In genomic region chr19:39405261-39405912, GRCh38 we compare ENCODE assay signal across 10 cellular contexts. TPM values are rescaled to one million over a fixed set of nuclear protein-coding genes. Genes with fewer than 3 reads are reported as not detected.
DNase-seq lines count a peak whose midpoint lies in the region; ATAC-seq and TF ChIP-seq lines count a peak whose summit lies in the region.
"Had no signal": no experiment of that assay in that cellular context is flagged by ENCODE, and none has a peak within 500 bp of the region (broad histone marks: within the 10 kb centered on the region; RNA-seq: fewer than 3 reads in every experiment).

No MANE protein-coding gene starts in this region.

- H3K4me1 Mint-ChIP-seq in naive B cell, result peaks cover 50 to 81% (median 58%) of the 10 kb centered on the region in 3 donors

- CTCF ChIA-PET in HCT116 (lab: Charles Lee), result no interaction called here

- peak overlapping the region; percentile 92 for H3K4me2 ChIP-seq in HCT116 (ENCODE audit: low read length)

- no peaks in the 10 kb centered on the region for H3K9me3 ChIP-seq in HCT116 (ENCODE audit: control insufficient read depth in 1 of 2, insufficient read depth in 1 of 2, low read depth in 1 of 2, low read length in 2 of 2)
- H3K9me3 ChIP-seq in ascending aorta, result no peaks in the 10 kb centered on the region

- RAD21 ChIA-PET in HCT116 (lab: Charles Lee; ENCODE audit: low non-redundant PET in 1 of 2, low total read pairs in 2 of 2, uncharacterized antibody in 2 of 2, unreplicated experiment in 2 of 2), result no interaction called here

- peaks cover 2 to 12% of the 10 kb centered on the region in 2 experiments; a peak in 1 of 4 replicates for H3K36me3 ChIP-seq in HCT116 (ENCODE audit: control insufficient read depth in 1 of 2, insufficient read depth in 2 of 2, low read length in 2 of 2)
- peaks cover 18 to 28% of the 10 kb centered on the region in 2 donors for H3K36me3 ChIP-seq in ascending aorta

- peak overlapping the region; percentile 98 to 100 (median 100) for H3K27ac Mint-ChIP-seq in naive B cell

- H3K27ac ChIP-seq in 22Rv1 (peak overlapping the region; percentile 98), HCT116 (ENCODE audit: low read depth, low read length) (peak overlapping the region; percentile 99), ascending aorta (peak overlapping the region; percentile 100)

- H3K9ac ChIP-seq in HCT116 (ENCODE audit: low read length), result peak overlapping the region; percentile 97

- H3K4me3 ChIP-seq in HCT116 (replicated peaks in 1 of 2; ENCODE audit: low read depth in 1 of 2, low read length in 2 of 2), result no peak overlapping the region; a peak in 1 of 4 replicates
- peak overlapping the region; percentile 97 to 98 for H3K4me3 ChIP-seq in ascending aorta

- no peaks in the 10 kb centered on the region for H3K27me3 ChIP-seq in HCT116 (ENCODE audit: insufficient read depth, low read length)
- H3K27me3 ChIP-seq in ascending aorta, result no peaks in the 10 kb centered on the region

- peak overlapping the region; percentile 83 to 98 (median 97) for H3K4me3 Mint-ChIP-seq in naive B cell

- ATAC-seq in HCT116 (no peak), naive B cell (ENCODE audit: low read depth in 2 of 2) (no peak), GM18520 (IDR thresholded peaks at IDR 0.05; ENCODE audit: unreplicated experiment) (no peak), GM21423 (IDR thresholded peaks at IDR 0.05; ENCODE audit: unreplicated experiment) (no peak), HG03095 (IDR thresholded peaks at IDR 0.05; ENCODE audit: unreplicated experiment) (no peak)

- peaks cover 5% of the 10 kb centered on the region; the same call in 1 of the 2 replicates for H4K20me1 ChIP-seq in HCT116 (ENCODE audit: insufficient read depth)

- BruUV-seq in HCT116 (replicated peaks; lab: Mats Ljungman, UMichigan), result no TSS peak

- DNase-seq in HCT116 (ENCODE audit: low read depth, low spot score) (no peak), ascending aorta (ENCODE audit: low spot score in 2 of 2) (no peak), naive B cell (no peak), DMS79 treated with DMSO at 0.1 percent for 48 hours (lab: John Stamatoyannopoulos, UW) (no peak)
- DNase-seq: NCI-H226; stimulated activated CD8-positive, alpha-beta memory T cell treated with anti-CD3 and anti-CD28 coated beads, Interleukin-4, amount 100 ng/mL, for 48 hours had no signal

- H3K79me2 ChIP-seq in HCT116 (ENCODE audit: insufficient read depth, low read length), result peaks cover 38% of the 10 kb centered on the region

- H3K4me1 ChIP-seq in HCT116 (ENCODE audit: control insufficient read depth in 1 of 2, insufficient read depth in 2 of 2, low read length in 2 of 2) (peaks cover 51 to 88% of the 10 kb centered on the region in 2 experiments), ascending aorta (peaks cover 8 to 23% of the 10 kb centered on the region in 2 donors)

- H3K27me3 Mint-ChIP-seq in naive B cell, result no peaks in the 10 kb centered on the region

- H3K9me3 Mint-ChIP-seq in naive B cell, result peaks cover 0 to 2% (median 0%) of the 10 kb centered on the region in 7 donors

- H3K9me2 ChIP-seq in HCT116 (ENCODE audit: insufficient read depth), result no peaks in the 10 kb centered on the region

- TF ChIP-seq CTCF in 22Rv1 (IDR thresholded peaks at IDR 0.05) (no peak), HCT116 (IDR thresholded peaks at IDR 0.05 in 2 of 3, conservative IDR thresholded peaks at IDR 0.05 in 1 of 3; ENCODE audit: borderline replicate concordance in 1 of 3, insufficient read depth in 1 of 3, low read depth in 2 of 3, low read length in 2 of 3) (no peak), ascending aorta (IDR thresholded peaks at IDR 0.05) (no peak)

- peaks cover 13 to 18% of the 10 kb centered on the region in 2 donors for H3K36me3 Mint-ChIP-seq in naive B cell

- intact Hi-C loops in HCT116 (cut with micrococcal nuclease), result no loop called here
- intact Hi-C loops in ascending aorta (cut with DNase I), result loop anchor here (10.0 kb wide), 2 partner anchors 751 to 1309 kb away; partner anchors contain the start of genes COQ8B and ITPKC

- no peak for TF ChIP-seq POLR2A in HCT116 (IDR thresholded peaks at IDR 0.05; ENCODE audit: borderline replicate concordance, extremely low read depth, insufficient read depth, insufficient read length)

- POLR2A ChIA-PET in HCT116 (lab: Charles Lee), result interaction anchor here (0.6 to 2.0 kb wide), 3 partner anchors 23 to 273 kb away, joined by 3 to 19 read pairs (median 3); partner anchors contain the start of gene RPS16

- no peak overlapping the region for H2AFZ ChIP-seq in HCT116 (ENCODE audit: low read depth, low read length, poor library complexity, severe bottlenecking)

- TF ChIP-seq RAD21 in HCT116 (IDR thresholded peaks at IDR 0.05; ENCODE audit: low read depth), result no peak

TF ChIP-seq in HCT116, 20 proteins besides CTCF, POLR2A, EP300 and RAD21:
- no peak for TF ChIP-seq ELF1 (IDR thresholded peaks at IDR 0.05; ENCODE audit: borderline replicate concordance, low read depth)
- TF ChIP-seq ATF3 (IDR thresholded peaks at IDR 0.05), result no peak
- no peak for TF ChIP-seq SP1 (IDR thresholded peaks at IDR 0.05; ENCODE audit: low read depth)
- TF ChIP-seq CEBPB (IDR thresholded peaks at IDR 0.05; ENCODE audit: low read depth), result no peak
- no peak for TF ChIP-seq SIN3A (IDR thresholded peaks at IDR 0.05; ENCODE audit: low read depth)
- TF ChIP-seq, protein P1, sequence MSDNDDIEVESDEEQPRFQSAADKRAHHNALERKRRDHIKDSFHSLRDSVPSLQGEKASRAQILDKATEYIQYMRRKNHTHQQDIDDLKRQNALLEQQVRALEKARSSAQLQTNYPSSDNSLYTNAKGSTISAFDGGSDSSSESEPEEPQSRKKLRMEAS (IDR thresholded peaks at IDR 0.05), result no peak
- no peak for TF ChIP-seq EZH2 (IDR thresholded peaks at IDR 0.05)
- no peak for TF ChIP-seq ZFX (IDR thresholded peaks at IDR 0.05)

RNA-seq across cellular contexts. Expression of gene ZFP36, which starts 1.3 kb away (rescaled TPM):
- total RNA-seq in HCT116 (2021; ENCODE audit: unreplicated experiment) (131 TPM), ascending aorta (1,166 TPM)
- polyA plus RNA-seq in HCT116 (2012), result 236 and 274 TPM in 2 replicates
- polyA plus RNA-seq in naive B cell (ENCODE audit: low read depth in 6 of 6), result 100 to 1,000 TPM; 291 to 784 (median 445) TPM

RNA-seq across cellular contexts. Expression of gene PLEKHG2, which starts 7.1 kb away (rescaled TPM):
- 29.0 TPM for total RNA-seq in HCT116 (2021; ENCODE audit: unreplicated experiment)
- 10.6 and 14.6 TPM in 2 replicates for polyA plus RNA-seq in HCT116 (2012)
- 52.9 TPM for total RNA-seq in ascending aorta
- polyA plus RNA-seq in naive B cell (ENCODE audit: low read depth in 6 of 6), result 1 to 10 TPM in 5 of 6 donors, not detected in 1; 2.5 to 8.3 (median 4.7) TPM

RNA-seq across cellular contexts. Expression of gene MED29, which starts 14.2 kb away (rescaled TPM):
- 32.0 TPM for total RNA-seq in HCT116 (2021; ENCODE audit: unreplicated experiment)
- polyA plus RNA-seq in HCT116 (2012), result 21.9 and 22.6 TPM in 2 replicates
- 60.8 TPM for total RNA-seq in ascending aorta
- 10 to 100 TPM; 31.9 to 68.1 (median 57.5) TPM for polyA plus RNA-seq in naive B cell (ENCODE audit: low read depth in 6 of 6)

RNA-seq across cellular contexts. Expression of gene PAF1, which starts 14.5 kb away (rescaled TPM):
- total RNA-seq in HCT116 (2021; ENCODE audit: unreplicated experiment), result 53.5 TPM
- 77.0 and 91.6 TPM in 2 replicates for polyA plus RNA-seq in HCT116 (2012)
- 12.7 TPM for total RNA-seq in ascending aorta
- 10 to 100 TPM; 11.6 to 62.4 (median 41.0) TPM for polyA plus RNA-seq in naive B cell (ENCODE audit: low read depth in 6 of 6)

RNA-seq across cellular contexts. Expression of gene RPS16, which starts 30.4 kb away (rescaled TPM):
- total RNA-seq in HCT116 (2021; ENCODE audit: unreplicated experiment), result 3,365 TPM
- polyA plus RNA-seq in HCT116 (2012), result 6,021 and 7,325 TPM in 2 replicates
- 1,453 TPM for total RNA-seq in ascending aorta
- 1,000 to 10,000 TPM; 1,393 to 2,131 (median 1,793) TPM for polyA plus RNA-seq in naive B cell (ENCODE audit: low read depth in 6 of 6)

Comparison
In these comparisons a context has a peak if more than half of its experiments do, and no peak if none do; other contexts are left out.
1. H3K4me3 ChIP-seq: peak in ascending aorta (2 of 2); none in HCT116 (0 of 2).
2. Peak in every context shown above with its lines, with median percentiles within 50 percentile points of each other: H3K27ac ChIP-seq.